6 cellular contexts compared by ENCODE assay signal in genomic region chr16:13791095-13791494, GRCh38.
"Had no signal": no experiment of that assay in that cellular context is flagged by ENCODE, and none has a peak within 500 bp of the region (broad histone marks: within the 10 kb centered on the region; RNA-seq: fewer than 3 reads in every experiment).

No MANE protein-coding gene starts in this region.

- DNase-seq: GM23248, GOT3, H7, KBM-7 had no signal

- H3K4me1 Mint-ChIP-seq: IgD-negative memory B cell had no signal

- H3K36me3 Mint-ChIP-seq: IgD-negative memory B cell had no signal

- ATAC-seq: HepG2 had no signal

- H3K4me3 Mint-ChIP-seq: IgD-negative memory B cell had no signal

- H3K27ac Mint-ChIP-seq: IgD-negative memory B cell had no signal
